Comparison of ENCODE assay signal across 1 cellular context in the genomic region with DNA sequence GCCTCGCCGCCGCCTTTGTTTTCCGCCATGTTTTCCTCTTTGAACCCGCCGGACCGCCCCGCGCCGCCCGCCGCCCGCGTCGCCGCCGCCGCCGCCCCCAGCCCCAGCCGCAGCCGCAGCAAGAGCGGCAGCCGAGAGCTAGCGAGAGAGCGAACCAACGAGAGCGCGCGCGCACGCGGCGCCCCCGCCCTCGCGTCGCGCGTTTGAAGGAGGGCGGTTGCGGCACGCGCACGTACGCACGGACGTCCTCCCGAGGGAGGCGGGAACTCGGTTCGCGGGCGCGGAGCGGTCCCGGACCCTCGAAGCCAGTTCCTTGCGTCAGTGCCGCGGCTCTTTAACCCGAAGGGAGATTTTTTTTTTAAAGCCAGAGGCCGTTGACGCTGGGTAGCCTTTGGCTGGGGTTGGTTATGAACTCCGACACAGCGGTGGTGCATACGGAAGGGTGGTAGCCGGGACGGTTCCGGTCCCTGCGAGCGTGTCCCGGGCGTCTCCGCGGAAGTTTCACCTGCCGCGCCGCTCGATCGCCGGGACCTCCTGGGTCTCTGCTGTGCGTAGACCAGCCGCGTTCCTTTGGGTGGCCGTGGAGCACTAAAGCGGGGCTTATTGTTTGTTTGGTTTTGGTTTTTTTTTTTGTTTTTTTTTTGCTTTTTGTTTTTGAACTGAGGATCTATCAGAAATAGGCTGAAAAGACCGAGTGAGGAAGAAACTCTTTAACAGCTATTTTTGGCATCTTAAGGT.
TF ChIP-seq lines count a peak whose summit lies in the region.

Gene TRIM33 (minus strand): TSS at position 156 of the 738 bp plus-strand sequence. CDS start 127 bp downstream, at position 29.

TF ChIP-seq in HepG2, 621 proteins besides CTCF, POLR2A, EP300 and RAD21 (continued from another document and continues in another):
- TF ChIP-seq ZNF609 (CRISPR knock-in tag; IDR thresholded peaks at IDR 0.05; ENCODE audit: borderline replicate concordance) (peak; percentile 69), CHD4 (IDR thresholded peaks at IDR 0.05; ENCODE audit: borderline replicate concordance, low read length) (no peak), ATF7-NPFF (CRISPR knock-in tag; IDR thresholded peaks at IDR 0.05; ENCODE audit: low read depth) (peak; percentile 96), BCLAF1 (IDR thresholded peaks at IDR 0.05) (no peak), NFATC3 (CRISPR knock-in tag; IDR thresholded peaks at IDR 0.05) (no peak), PHF20 (CRISPR knock-in tag; IDR thresholded peaks at IDR 0.05) (peak; percentile 54), ATF7 (IDR thresholded peaks at IDR 0.05) (no peak), ATF7 (CRISPR knock-in tag; IDR thresholded peaks at IDR 0.05) (no peak), ZFP36L1 (CRISPR knock-in tag; IDR thresholded peaks at IDR 0.05) (no peak), ZNF12 (CRISPR knock-in tag; IDR thresholded peaks at IDR 0.05) (peak; percentile 43; the same call in 1 of the 2 replicates), NBN (conservative IDR thresholded peaks at IDR 0.05) (no peak), ARID3A (IDR thresholded peaks at IDR 0.05; ENCODE audit: low read depth, low read length) (no peak), ZNF101 (CRISPR knock-in tag; IDR thresholded peaks at IDR 0.05; ENCODE audit: borderline replicate concordance, low read depth) (no peak), HOXA9 (CRISPR knock-in tag; IDR thresholded peaks at IDR 0.05; ENCODE audit: borderline replicate concordance) (no peak), TCF12 (IDR thresholded peaks at IDR 0.05) (no peak), TCF12 (CRISPR knock-in tag; IDR thresholded peaks at IDR 0.05) (no peak), DBP (CRISPR knock-in tag; IDR thresholded peaks at IDR 0.05; ENCODE audit: not compliant biosample characterization) (no peak), SOX5 (CRISPR knock-in tag; IDR thresholded peaks at IDR 0.05; ENCODE audit: borderline replicate concordance) (peak; percentile 59; the same call in 1 of the 2 replicates), ISL2 (CRISPR knock-in tag; IDR thresholded peaks at IDR 0.05) (peak; percentile 44; the same call in 1 of the 2 replicates), FUBP1 (CRISPR knock-in tag; IDR thresholded peaks at IDR 0.05; ENCODE audit: borderline replicate concordance) (no peak), ZSCAN22 (CRISPR knock-in tag; IDR thresholded peaks at IDR 0.05) (no peak), THAP7 (CRISPR knock-in tag; IDR thresholded peaks at IDR 0.05) (no peak), REL (CRISPR knock-in tag; conservative IDR thresholded peaks at IDR 0.05) (0 out of 2 replicates have a peak, but pooled peaks have one; percentile 82), ZNF44 (CRISPR knock-in tag; IDR thresholded peaks at IDR 0.05) (no peak), ZNF816 (CRISPR knock-in tag; IDR thresholded peaks at IDR 0.05; ENCODE audit: borderline replicate concordance) (no peak; the same call in 1 of the 2 replicates), ZBTB37 (CRISPR knock-in tag; IDR thresholded peaks at IDR 0.05) (no peak), KAT7 (CRISPR knock-in tag; IDR thresholded peaks at IDR 0.05; ENCODE audit: borderline replicate concordance) (peak; percentile 47; the same call in 1 of the 2 replicates), ZNF557 (CRISPR knock-in tag; IDR thresholded peaks at IDR 0.05) (peak; percentile 59; the same call in 1 of the 2 replicates), NCOA5 (CRISPR knock-in tag; IDR thresholded peaks at IDR 0.05) (no peak), DNMT1 (CRISPR knock-in tag; IDR thresholded peaks at IDR 0.05) (no peak), TRIM22 (IDR thresholded peaks at IDR 0.05) (no peak), TGIF2 (CRISPR knock-in tag; IDR thresholded peaks at IDR 0.05) (peak; percentile 84), ZZZ3 (CRISPR knock-in tag; IDR thresholded peaks at IDR 0.05; ENCODE audit: borderline replicate concordance) (0 out of 2 replicates have a peak, but pooled peaks have one; percentile 30)
- TF ChIP-seq, protein P1, sequence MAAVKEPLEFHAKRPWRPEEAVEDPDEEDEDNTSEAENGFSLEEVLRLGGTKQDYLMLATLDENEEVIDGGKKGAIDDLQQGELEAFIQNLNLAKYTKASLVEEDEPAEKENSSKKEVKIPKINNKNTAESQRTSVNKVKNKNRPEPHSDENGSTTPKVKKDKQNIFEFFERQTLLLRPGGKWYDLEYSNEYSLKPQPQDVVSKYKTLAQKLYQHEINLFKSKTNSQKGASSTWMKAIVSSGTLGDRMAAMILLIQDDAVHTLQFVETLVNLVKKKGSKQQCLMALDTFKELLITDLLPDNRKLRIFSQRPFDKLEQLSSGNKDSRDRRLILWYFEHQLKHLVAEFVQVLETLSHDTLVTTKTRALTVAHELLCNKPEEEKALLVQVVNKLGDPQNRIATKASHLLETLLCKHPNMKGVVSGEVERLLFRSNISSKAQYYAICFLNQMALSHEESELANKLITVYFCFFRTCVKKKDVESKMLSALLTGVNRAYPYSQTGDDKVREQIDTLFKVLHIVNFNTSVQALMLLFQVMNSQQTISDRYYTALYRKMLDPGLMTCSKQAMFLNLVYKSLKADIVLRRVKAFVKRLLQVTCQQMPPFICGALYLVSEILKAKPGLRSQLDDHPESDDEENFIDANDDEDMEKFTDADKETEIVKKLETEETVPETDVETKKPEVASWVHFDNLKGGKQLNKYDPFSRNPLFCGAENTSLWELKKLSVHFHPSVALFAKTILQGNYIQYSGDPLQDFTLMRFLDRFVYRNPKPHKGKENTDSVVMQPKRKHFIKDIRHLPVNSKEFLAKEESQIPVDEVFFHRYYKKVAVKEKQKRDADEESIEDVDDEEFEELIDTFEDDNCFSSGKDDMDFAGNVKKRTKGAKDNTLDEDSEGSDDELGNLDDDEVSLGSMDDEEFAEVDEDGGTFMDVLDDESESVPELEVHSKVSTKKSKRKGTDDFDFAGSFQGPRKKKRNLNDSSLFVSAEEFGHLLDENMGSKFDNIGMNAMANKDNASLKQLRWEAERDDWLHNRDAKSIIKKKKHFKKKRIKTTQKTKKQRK (IDR thresholded peaks at IDR 0.05; ENCODE audit: low read length), result no peak
- TF ChIP-seq, protein P2, sequence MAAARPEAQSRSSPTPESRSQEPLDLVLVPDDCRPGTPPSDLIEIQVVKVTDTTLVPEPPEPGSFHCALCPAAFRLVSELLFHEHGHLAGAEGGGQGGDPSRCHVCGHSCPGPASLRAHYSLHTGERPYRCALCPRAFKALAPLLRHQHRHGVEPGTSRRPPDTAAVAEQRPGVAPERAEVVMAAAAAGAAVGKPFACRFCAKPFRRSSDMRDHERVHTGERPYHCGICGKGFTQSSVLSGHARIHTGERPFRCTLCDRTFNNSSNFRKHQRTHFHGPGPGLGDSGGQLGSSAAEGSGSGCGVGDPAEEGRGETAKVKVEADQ (CRISPR knock-in tag; IDR thresholded peaks at IDR 0.05; ENCODE audit: borderline replicate concordance), result no peak
